5 cellular contexts compared by ENCODE assay signal in genomic region chr4:111296466-111296865, GRCh38.
"Had no signal": no experiment of that assay in that cellular context is flagged by ENCODE, and none has a peak within 500 bp of the region (broad histone marks: within the 10 kb centered on the region; RNA-seq: fewer than 3 reads in every experiment).

No MANE protein-coding gene starts in this region.

- DNase-seq: IMR-90, KBM-7 had no signal

- H3K27ac ChIP-seq: HL-60 had no signal

- H3K4me3 ChIP-seq: K562 had no signal

- ATAC-seq: HepG2, K562 had no signal
